20 cellular contexts compared by ENCODE assay signal in the genomic region with DNA sequence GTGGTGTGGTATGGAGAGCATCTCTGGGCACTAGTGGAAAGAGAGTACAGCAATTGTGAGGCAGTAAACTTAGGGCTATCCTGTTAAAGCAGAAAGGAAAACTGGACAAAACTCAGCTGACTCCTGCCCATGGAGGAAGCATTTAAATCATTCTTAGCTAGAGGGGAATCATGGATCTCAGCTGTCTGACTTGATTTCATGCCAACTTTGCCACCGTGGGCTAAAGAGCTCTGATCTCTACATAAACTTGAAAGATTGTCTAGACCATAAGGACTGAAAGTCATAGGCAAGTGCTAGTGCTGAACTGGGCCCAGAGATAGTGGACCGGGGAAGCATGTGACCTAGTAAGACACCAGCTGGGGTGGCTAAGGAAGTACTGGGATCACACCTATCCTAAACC.
"Had no signal": no experiment of that assay in that cellular context is flagged by ENCODE, and none has a peak within 500 bp of the region (broad histone marks: within the 10 kb centered on the region; RNA-seq: fewer than 3 reads in every experiment).

No MANE protein-coding gene starts in this region.

- H3K27ac ChIP-seq: RWPE1, SJCRH30 had no signal

- H3K27me3 ChIP-seq: SJCRH30 had no signal

- DNase-seq: Karpas-422, KG1, NCI-H1092, NCI-H1105 treated with DMSO at 0.1 percent for 48 hours, NCI-H1417 treated with DMSO at 0.1 percent for 48 hours, NCI-H146, NCI-H1694 treated with DMSO at 0.1 percent for 48 hours, NCI-H1930, NCI-H2081, NCI-H2171, NCI-H226, NCI-H446, NCI-H510A, NCI-H524 treated with DMSO at 0.1 percent for 48 hours, NCI-H69, NCI-H774, SHP77 had no signal

- H3K9me3 ChIP-seq: SJCRH30 had no signal

- H3K4me3 ChIP-seq: SJCRH30 had no signal

- ATAC-seq: SK-N-SH treated with all-trans-retinoic acid at 6 μM for 48 hours had no signal

- H3K4me1 ChIP-seq: SJCRH30 had no signal

- H3K36me3 ChIP-seq: SJCRH30 had no signal
